In genomic region chr7:100897772-100898454, GRCh38 we compare ENCODE assay signal across 15 cellular contexts. TPM values are rescaled to one million over a fixed set of nuclear protein-coding genes. Genes with fewer than 3 reads are reported as not detected.
A peak's percentile ranks its signal among the peaks of the same experiment; 100 is the strongest.
DNase-seq lines count a peak whose midpoint lies in the region; ATAC-seq and TF ChIP-seq lines count a peak whose summit lies in the region.
"Had no signal": no experiment of that assay in that cellular context is flagged by ENCODE, and none has a peak within 500 bp of the region (broad histone marks: within the 10 kb centered on the region; RNA-seq: fewer than 3 reads in every experiment).

No MANE protein-coding gene starts in this region.

- H3K36me3 ChIP-seq in Caco-2 (ENCODE audit: control insufficient read depth, insufficient read depth, low read length) (no peaks in the 10 kb centered on the region), PC-3 (ENCODE audit: low read depth, low read length) (no peaks in the 10 kb centered on the region), neural cell (ENCODE audit: insufficient read depth, low read length) (no peaks in the 10 kb centered on the region), OCI-LY7 (ENCODE audit: insufficient read depth, low read length) (no peaks in the 10 kb centered on the region)
- H3K36me3 ChIP-seq: BLaER1, thoracic aorta had no signal

- POLR2A ChIA-PET in Caco-2 (lab: Charles Lee), result interaction anchor here (0.6 to 1.0 kb wide), 2 partner anchors 8 to 335 kb away, joined by 3 read pairs; no protein-coding TSS in a partner anchor
- POLR2A ChIA-PET in PC-3 (lab: Charles Lee; ENCODE audit: unreplicated experiment), result no interaction called here
- POLR2A ChIA-PET in OCI-LY7 (lab: Charles Lee), result no interaction called here

- H3K79me2 ChIP-seq in PC-3 (ENCODE audit: low read length) (no peaks in the 10 kb centered on the region), neural cell (replicated peaks; ENCODE audit: insufficient read depth, low read length) (no peaks in the 10 kb centered on the region), OCI-LY7 (ENCODE audit: insufficient read depth, low read depth, low read length) (no peaks in the 10 kb centered on the region)

- no peak overlapping the region for H3K4me3 ChIP-seq in Caco-2 (ENCODE audit: low read depth, low read length)
- H3K4me3 ChIP-seq in PC-3 (ENCODE audit: low read length), result no peak overlapping the region
- peak overlapping the region; percentile 72 for H3K4me3 ChIP-seq in neural cell (ENCODE audit: low read length)
- H3K4me3 ChIP-seq in OCI-LY7 (ENCODE audit: low read depth, low read length, poor library complexity, severe bottlenecking), result no peak overlapping the region
- H3K4me3 ChIP-seq: BLaER1 had no signal

- DNase-seq in Caco-2 (peak; percentile 41 to 49), PC-3 (no peak), erythroblast (lab: John Stamatoyannopoulos, UW) (peak; percentile 51 to 61), OCI-LY7 (ENCODE audit: low spot score) (no peak), H4 (ENCODE audit: low spot score) (no peak), KG1 (lab: John Stamatoyannopoulos, UW) (no peak), omental fat pad (ENCODE audit: low spot score) (no peak)
- DNase-seq: foreskin keratinocyte, NCI-H1436, SW 1271 had no signal

- H3K4me1 ChIP-seq in Caco-2 (peaks cover 38% of the 10 kb centered on the region), PC-3 (ENCODE audit: insufficient read depth, low read length) (peaks cover 4% of the 10 kb centered on the region; the same call in 1 of the 2 replicates), OCI-LY7 (ENCODE audit: insufficient read depth, low read length, poor library complexity, severe bottlenecking) (peaks cover 6% of the 10 kb centered on the region)
- H3K4me1 ChIP-seq: foreskin keratinocyte had no signal

- CTCF ChIA-PET in Caco-2 (lab: Charles Lee) (interaction anchor here (0.9 to 1.0 kb wide), 2 partner anchors 49 to 68 kb away, joined by 3 to 4 read pairs; no protein-coding TSS in a partner anchor), PC-3 (lab: Charles Lee) (no interaction called here), OCI-LY7 (lab: Charles Lee; ENCODE audit: unreplicated experiment) (interaction anchor here (1.1 kb wide), 1 partner anchor 160 kb away, joined by 3 read pairs; no protein-coding TSS in a partner anchor)

- peak overlapping the region; percentile 70 for H3K4me3 Mint-ChIP-seq in Caco-2 (ENCODE audit: unreplicated experiment)

- no peak for ATAC-seq in PC-3
- no peak for ATAC-seq in omental fat pad (ENCODE audit: low FRiP score)

- no peak for TF ChIP-seq CTCF in Caco-2 (IDR thresholded peaks at IDR 0.05; ENCODE audit: insufficient read depth in 1 of 2, low read depth in 1 of 2, low read length in 1 of 2, severe bottlenecking in 1 of 2, unreplicated experiment in 1 of 2)
- TF ChIP-seq CTCF in PC-3 (conservative IDR thresholded peaks at IDR 0.05; ENCODE audit: low read depth, low read length), result no peak
- no peak for TF ChIP-seq CTCF in neural cell (IDR thresholded peaks at IDR 0.05; ENCODE audit: poor library complexity, severe bottlenecking)
- no peak for TF ChIP-seq CTCF in OCI-LY7 (conservative IDR thresholded peaks at IDR 0.05; ENCODE audit: low read length)
- TF ChIP-seq CTCF in omental fat pad (IDR thresholded peaks at IDR 0.05), result no peak

- no peak for TF ChIP-seq POLR2A in erythroblast (IDR thresholded peaks at IDR 0.05; ENCODE audit: low read length)

- H3K27me3 Mint-ChIP-seq in Caco-2 (ENCODE audit: insufficient read depth, unreplicated experiment), result no peaks in the 10 kb centered on the region

- no peaks in the 10 kb centered on the region for H3K9me3 Mint-ChIP-seq in Caco-2 (ENCODE audit: unreplicated experiment)
- H3K9me3 Mint-ChIP-seq: activated CD4-positive, alpha-beta memory T cell treated with anti-CD3 and anti-CD28 coated beads, Interleukin-2, amount 10 ng/mL, durations not matched to agents 7 days and 5 days had no signal

- no peak overlapping the region for H3K9ac ChIP-seq in PC-3 (ENCODE audit: low read length)
- H3K9ac ChIP-seq in neural cell (ENCODE audit: low read length), result peak overlapping the region; percentile 70
- H3K9ac ChIP-seq: BLaER1 had no signal

- peaks cover 24% of the 10 kb centered on the region for H3K4me1 Mint-ChIP-seq in Caco-2 (ENCODE audit: low read depth, unreplicated experiment)

- H2AFZ ChIP-seq in PC-3 (ENCODE audit: low read length), result no peak overlapping the region
- H2AFZ ChIP-seq in neural cell (ENCODE audit: low read depth, low read length), result no peak overlapping the region
- H2AFZ ChIP-seq in OCI-LY7 (ENCODE audit: low read length), result no peak overlapping the region

- no peaks in the 10 kb centered on the region for H3K9me2 ChIP-seq in PC-3 (replicated peaks; ENCODE audit: low read length)
- no peaks in the 10 kb centered on the region for H3K9me2 ChIP-seq in neural cell (ENCODE audit: insufficient read depth, low read length)
- H3K9me2 ChIP-seq in OCI-LY7 (ENCODE audit: insufficient read depth, low read length), result no peaks in the 10 kb centered on the region

- intact Hi-C loops in Caco-2 (cut with micrococcal nuclease; ENCODE audit: unreplicated experiment) (loop anchor here (2.0 to 5.0 kb wide), 3 partner anchors 35 to 179 kb away; no protein-coding TSS in a partner anchor), PC-3 (cut with micrococcal nuclease) (loop anchor here (1.0 to 10.0 kb wide), 4 partner anchors 69 to 237 kb away; partner anchors contain the start of gene MUC12), OCI-LY7 (cut with micrococcal nuclease; ENCODE audit: unreplicated experiment) (loop anchor here (1.0 to 5.0 kb wide), 2 partner anchors 161 to 179 kb away; no protein-coding TSS in a partner anchor)

- no peak for TF ChIP-seq RAD21 in neural cell (conservative IDR thresholded peaks at IDR 0.05)

- H3K27me3 ChIP-seq in Caco-2 (replicated peaks; ENCODE audit: control insufficient read depth, insufficient read depth, low read length) (no peaks in the 10 kb centered on the region), PC-3 (ENCODE audit: low read length) (peaks cover 17% of the 10 kb centered on the region), neural cell (ENCODE audit: insufficient read depth, low read depth, low read length) (peaks cover 28% of the 10 kb centered on the region)

- H3K4me2 ChIP-seq in PC-3 (ENCODE audit: low read length) (no peak overlapping the region), neural cell (ENCODE audit: low read length) (no peak overlapping the region), OCI-LY7 (ENCODE audit: low read length) (no peak overlapping the region)
- H3K4me2 ChIP-seq: BLaER1 had no signal

- TF ChIP-seq EP300 in neural cell (conservative IDR thresholded peaks at IDR 0.05; ENCODE audit: poor library complexity, severe bottlenecking), result no peak

- BruUV-seq in Caco-2 (replicated peaks; lab: Mats Ljungman, UMichigan), result TSS peak; percentile 70
- BruUV-seq in PC-3 (replicated peaks; lab: Mats Ljungman, UMichigan), result TSS peak; percentile 14
- BruUV-seq in OCI-LY7 (replicated peaks; lab: Mats Ljungman, UMichigan), result no TSS peak

- no peaks in the 10 kb centered on the region for H3K9me3 ChIP-seq in Caco-2
- no peaks in the 10 kb centered on the region for H3K9me3 ChIP-seq in PC-3 (ENCODE audit: low read length)
- H3K9me3 ChIP-seq in neural cell (ENCODE audit: low read length), result no peaks in the 10 kb centered on the region
- H3K9me3 ChIP-seq in OCI-LY7 (ENCODE audit: low read length), result no peaks in the 10 kb centered on the region
- H3K9me3 ChIP-seq: BLaER1, thoracic aorta had no signal

- H3K27ac ChIP-seq in PC-3 (ENCODE audit: low read length) (no peak overlapping the region), neural cell (ENCODE audit: low read length) (no peak overlapping the region), OCI-LY7 (ENCODE audit: low read depth, low read length, poor library complexity, severe bottlenecking) (no peak overlapping the region)
- H3K27ac ChIP-seq: BLaER1, foreskin keratinocyte, thoracic aorta had no signal

- H3K36me3 Mint-ChIP-seq in Caco-2 (ENCODE audit: insufficient read depth, unreplicated experiment), result peaks cover 16% of the 10 kb centered on the region

- no peaks in the 10 kb centered on the region for H3F3A ChIP-seq in PC-3 (ENCODE audit: low read length, unreplicated experiment)
- H3F3A ChIP-seq in neural cell (ENCODE audit: insufficient read depth, low read length, poor library complexity, severe bottlenecking), result no peaks in the 10 kb centered on the region

- no peaks in the 10 kb centered on the region for H4K20me1 ChIP-seq in PC-3 (ENCODE audit: low read length)
- no peaks in the 10 kb centered on the region for H4K20me1 ChIP-seq in neural cell (ENCODE audit: insufficient read depth)
- no peaks in the 10 kb centered on the region for H4K20me1 ChIP-seq in OCI-LY7 (ENCODE audit: insufficient read depth, low read length)

- peak overlapping the region; percentile 58 for H3K27ac Mint-ChIP-seq in Caco-2 (ENCODE audit: unreplicated experiment)
- H3K27ac Mint-ChIP-seq: activated CD4-positive, alpha-beta memory T cell treated with anti-CD3 and anti-CD28 coated beads, Interleukin-2, amount 10 ng/mL, durations not matched to agents 7 days and 5 days had no signal

RNA-seq across cellular contexts. Expression of gene ACHE, which starts 2.2 kb away (rescaled TPM):
- 16.5 and 19.0 TPM in 2 replicates for total RNA-seq in Caco-2 (2022)
- 0.40 and 1.3 TPM in 2 replicates for total RNA-seq in PC-3 (2014; rRNA removed)
- polyA plus RNA-seq in neural cell, result 12.2 and 14.3 TPM in 2 replicates
- 12.4 and 15.6 TPM in 2 replicates for polyA minus RNA-seq in neural cell
- total RNA-seq in OCI-LY7 (2014; rRNA removed; shearing (Covaris generic)), result not detected in 2 replicates
- total RNA-seq in OCI-LY7 (2022), result not detected in 2 replicates
- 0.15 TPM in 1 of 2 replicates, not detected in the other for total RNA-seq in H4 (2014; rRNA removed; shearing (Covaris generic))
- total RNA-seq in omental fat pad, result under 1 TPM; 0.50 to 0.96 (median 0.73) TPM
- total RNA-seq: M059J had no signal

RNA-seq across cellular contexts. Expression of gene UFSP1, which starts 8.4 kb away (rescaled TPM):
- 4.6 and 5.3 TPM in 2 replicates for total RNA-seq in Caco-2 (2022)
- total RNA-seq in PC-3 (2014; rRNA removed), result 10.5 and 14.6 TPM in 2 replicates
- polyA plus RNA-seq in neural cell, result 2.4 and 5.0 TPM in 2 replicates
- polyA minus RNA-seq in neural cell, result 5.6 and 7.2 TPM in 2 replicates
- total RNA-seq in OCI-LY7 (2014; rRNA removed; shearing (Covaris generic)), result 2.8 and 4.9 TPM in 2 replicates
- 3.3 and 3.8 TPM in 2 replicates for total RNA-seq in OCI-LY7 (2022)
- 6.3 and 6.7 TPM in 2 replicates for total RNA-seq in H4 (2014; rRNA removed; shearing (Covaris generic))
- total RNA-seq in omental fat pad, result 1 to 10 TPM; 4.7 to 8.0 (median 7.3) TPM

RNA-seq across cellular contexts. Expression of gene SRRT, which starts 23.0 kb away (rescaled TPM):
- total RNA-seq in Caco-2 (2022), result 211 and 243 TPM in 2 replicates
- total RNA-seq in PC-3 (2014; rRNA removed), result 177 and 268 TPM in 2 replicates
- 59.9 and 65.2 TPM in 2 replicates for polyA plus RNA-seq in neural cell
- 38.4 and 47.5 TPM in 2 replicates for polyA minus RNA-seq in neural cell
- total RNA-seq in OCI-LY7 (2014; rRNA removed; shearing (Covaris generic)), result 154 and 174 TPM in 2 replicates
- total RNA-seq in OCI-LY7 (2022), result 247 and 264 TPM in 2 replicates
- 44.3 and 46.8 TPM in 2 replicates for total RNA-seq in H4 (2014; rRNA removed; shearing (Covaris generic))
- 10 to 100 TPM; 44.9 to 87.3 (median 60.9) TPM for total RNA-seq in omental fat pad

RNA-seq across cellular contexts. Expression of gene TRIP6, which starts 30.7 kb away (rescaled TPM):
- 66.6 and 75.5 TPM in 2 replicates for total RNA-seq in Caco-2 (2022)
- 11.3 and 14.6 TPM in 2 replicates for total RNA-seq in PC-3 (2014; rRNA removed)
- 1.4 and 2.1 TPM in 2 replicates for polyA plus RNA-seq in neural cell
- polyA minus RNA-seq in neural cell, result 1.2 and 1.5 TPM in 2 replicates
- 2.2 and 3.3 TPM in 2 replicates for total RNA-seq in OCI-LY7 (2014; rRNA removed; shearing (Covaris generic))
- total RNA-seq in OCI-LY7 (2022), result 1.8 and 3.1 TPM in 2 replicates
- total RNA-seq in H4 (2014; rRNA removed; shearing (Covaris generic)), result 78.5 and 95.5 TPM in 2 replicates
- 10 to 100 TPM; 48.7 to 71.3 (median 53.0) TPM for total RNA-seq in omental fat pad

RNA-seq across cellular contexts. Expression of gene SLC12A9, which starts 45.4 kb away (rescaled TPM):
- total RNA-seq in Caco-2 (2022) (59.0 and 60.7 TPM in 2 replicates), PC-3 (2014; rRNA removed) (25.9 and 31.2 TPM in 2 replicates), OCI-LY7 (2022) (21.1 and 25.6 TPM in 2 replicates), omental fat pad (10 to 100 TPM in 3 of 4 donors, 1 to 10 TPM in 1; 9.6 to 29.0 (median 13.3) TPM)
- 21.2 and 29.0 TPM in 2 replicates for polyA plus RNA-seq in neural cell
- polyA minus RNA-seq in neural cell, result 14.8 and 19.2 TPM in 2 replicates
- total RNA-seq in OCI-LY7 (2014; rRNA removed; shearing (Covaris generic)), result 15.7 and 17.0 TPM in 2 replicates
- total RNA-seq in H4 (2014; rRNA removed; shearing (Covaris generic)), result 4.9 and 5.6 TPM in 2 replicates

Comparison
In these comparisons a context has a peak if more than half of its experiments do, and no peak if none do; other contexts are left out.
1. DNase-seq: peak in Caco-2 (2 of 2) and erythroblast (2 of 2); none in PC-3 (single experiment), OCI-LY7 (single experiment), H4 (single experiment), KG1 (single experiment) and omental fat pad (single experiment).